ENCODE assay signal across 1 cellular context in the genomic region with DNA sequence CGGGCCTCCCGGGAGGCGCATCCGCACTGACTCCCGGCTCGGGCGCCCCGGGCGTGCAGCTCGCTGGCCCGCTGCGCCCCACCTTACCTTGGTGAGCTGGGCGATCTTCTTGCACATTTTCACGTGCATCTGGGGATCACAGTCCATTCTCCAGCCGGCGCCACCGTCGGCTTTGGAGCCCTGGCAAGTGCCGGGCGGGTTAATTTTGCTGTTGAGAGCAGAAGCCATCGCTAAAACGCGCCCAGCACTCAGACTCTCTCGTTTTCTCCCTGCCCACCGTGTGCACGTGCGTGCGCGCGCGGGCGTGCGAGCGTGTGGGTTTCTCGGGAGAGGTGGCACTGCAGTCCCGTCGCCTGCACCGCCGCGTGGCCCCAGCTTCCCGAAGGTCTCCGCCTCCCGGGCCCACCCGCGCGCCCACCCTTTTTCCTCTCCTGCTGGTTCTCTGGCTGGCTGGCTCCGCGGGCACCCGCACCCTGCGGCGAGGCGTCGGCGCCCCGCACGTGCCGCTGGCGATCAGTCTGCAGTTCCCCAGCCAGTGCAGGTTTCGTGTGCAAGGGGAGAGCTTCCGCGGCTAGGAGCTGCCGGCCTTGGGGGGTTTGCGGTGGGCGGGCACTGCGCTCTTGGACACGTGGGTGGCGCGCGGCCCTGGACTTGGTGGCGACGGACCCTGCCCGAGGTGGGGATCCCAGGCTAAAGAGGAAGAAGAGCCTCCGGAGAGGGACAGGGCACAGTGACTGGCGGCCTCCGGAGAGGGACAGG.
TF ChIP-seq lines count a peak whose summit lies in the region.

Gene FAM184B (minus strand): TSS at position 550 of the 759 bp plus-strand sequence. CDS start 322 bp downstream, at position 228.

TF ChIP-seq in WTC11, 78 proteins besides CTCF, POLR2A, EP300 and RAD21 (continued from another document and continues in another):
- TF ChIP-seq, protein P1, sequence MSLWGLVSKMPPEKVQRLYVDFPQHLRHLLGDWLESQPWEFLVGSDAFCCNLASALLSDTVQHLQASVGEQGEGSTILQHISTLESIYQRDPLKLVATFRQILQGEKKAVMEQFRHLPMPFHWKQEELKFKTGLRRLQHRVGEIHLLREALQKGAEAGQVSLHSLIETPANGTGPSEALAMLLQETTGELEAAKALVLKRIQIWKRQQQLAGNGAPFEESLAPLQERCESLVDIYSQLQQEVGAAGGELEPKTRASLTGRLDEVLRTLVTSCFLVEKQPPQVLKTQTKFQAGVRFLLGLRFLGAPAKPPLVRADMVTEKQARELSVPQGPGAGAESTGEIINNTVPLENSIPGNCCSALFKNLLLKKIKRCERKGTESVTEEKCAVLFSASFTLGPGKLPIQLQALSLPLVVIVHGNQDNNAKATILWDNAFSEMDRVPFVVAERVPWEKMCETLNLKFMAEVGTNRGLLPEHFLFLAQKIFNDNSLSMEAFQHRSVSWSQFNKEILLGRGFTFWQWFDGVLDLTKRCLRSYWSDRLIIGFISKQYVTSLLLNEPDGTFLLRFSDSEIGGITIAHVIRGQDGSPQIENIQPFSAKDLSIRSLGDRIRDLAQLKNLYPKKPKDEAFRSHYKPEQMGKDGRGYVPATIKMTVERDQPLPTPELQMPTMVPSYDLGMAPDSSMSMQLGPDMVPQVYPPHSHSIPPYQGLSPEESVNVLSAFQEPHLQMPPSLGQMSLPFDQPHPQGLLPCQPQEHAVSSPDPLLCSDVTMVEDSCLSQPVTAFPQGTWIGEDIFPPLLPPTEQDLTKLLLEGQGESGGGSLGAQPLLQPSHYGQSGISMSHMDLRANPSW (CRISPR knock-in tag; conservative IDR thresholded peaks at IDR 0.05; ENCODE audit: low read depth) = 0 out of 2 replicates have a peak, but pooled peaks have one; percentile 50
- TF ChIP-seq MYBL2 (CRISPR knock-in tag; IDR thresholded peaks at IDR 0.05) (peak; percentile 89), HMGA2 (CRISPR knock-in tag; IDR thresholded peaks at IDR 0.05) (no peak), NR3C1 (CRISPR knock-in tag; conservative IDR thresholded peaks at IDR 0.05; ENCODE audit: low read depth) (no peak), MXD4 (CRISPR knock-in tag; IDR thresholded peaks at IDR 0.05; ENCODE audit: borderline replicate concordance) (no peak), HMGXB4 (CRISPR knock-in tag; IDR thresholded peaks at IDR 0.05) (peak; percentile 79), ZBTB21 (CRISPR knock-in tag; IDR thresholded peaks at IDR 0.05; ENCODE audit: borderline replicate concordance) (peak; percentile 78; the same call in 1 of the 2 replicates), CREB1 (CRISPR knock-in tag; IDR thresholded peaks at IDR 0.05) (0 out of 2 replicates have a peak, but pooled peaks have one; percentile 30), IRF1 (CRISPR knock-in tag; IDR thresholded peaks at IDR 0.05) (peak; percentile 76), AFF4 (CRISPR knock-in tag; IDR thresholded peaks at IDR 0.05; ENCODE audit: borderline replicate concordance) (peak; percentile 32; the same call in 1 of the 2 replicates), ZNF219 (CRISPR knock-in tag; IDR thresholded peaks at IDR 0.05; ENCODE audit: borderline replicate concordance) (no peak), NFYB (CRISPR knock-in tag; conservative IDR thresholded peaks at IDR 0.05; ENCODE audit: low read depth) (0 out of 2 replicates have a peak, but pooled peaks have one; percentile 20), ZNF232 (CRISPR knock-in tag; IDR thresholded peaks at IDR 0.05) (0 out of 2 replicates have a peak, but pooled peaks have one; percentile 66), OVOL2 (CRISPR knock-in tag; IDR thresholded peaks at IDR 0.05; ENCODE audit: borderline replicate concordance) (no peak), NR2C2 (CRISPR knock-in tag; IDR thresholded peaks at IDR 0.05) (peak; percentile 57), NFE2L1 (CRISPR knock-in tag; IDR thresholded peaks at IDR 0.05) (peak; percentile 90), ETV6 (CRISPR knock-in tag; IDR thresholded peaks at IDR 0.05) (peak; percentile 76; the same call in 1 of the 2 replicates), CREM (CRISPR knock-in tag; IDR thresholded peaks at IDR 0.05) (peak; percentile 83; the same call in 1 of the 2 replicates), ZNF121 (CRISPR knock-in tag; IDR thresholded peaks at IDR 0.05) (peak; percentile 61; the same call in 1 of the 2 replicates), SP1 (CRISPR knock-in tag; conservative IDR thresholded peaks at IDR 0.05) (0 out of 2 replicates have a peak, but pooled peaks have one; percentile 23), SMAD4 (CRISPR knock-in tag; IDR thresholded peaks at IDR 0.05) (0 out of 2 replicates have a peak, but pooled peaks have one; percentile 79)
- TF ChIP-seq, protein P2, sequence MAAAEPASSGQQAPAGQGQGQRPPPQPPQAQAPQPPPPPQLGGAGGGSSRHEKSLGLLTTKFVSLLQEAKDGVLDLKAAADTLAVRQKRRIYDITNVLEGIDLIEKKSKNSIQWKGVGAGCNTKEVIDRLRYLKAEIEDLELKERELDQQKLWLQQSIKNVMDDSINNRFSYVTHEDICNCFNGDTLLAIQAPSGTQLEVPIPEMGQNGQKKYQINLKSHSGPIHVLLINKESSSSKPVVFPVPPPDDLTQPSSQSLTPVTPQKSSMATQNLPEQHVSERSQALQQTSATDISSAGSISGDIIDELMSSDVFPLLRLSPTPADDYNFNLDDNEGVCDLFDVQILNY (CRISPR knock-in tag; IDR thresholded peaks at IDR 0.05) = peak; percentile 75; the same call in 1 of the 2 replicates
- TF ChIP-seq, protein P3, sequence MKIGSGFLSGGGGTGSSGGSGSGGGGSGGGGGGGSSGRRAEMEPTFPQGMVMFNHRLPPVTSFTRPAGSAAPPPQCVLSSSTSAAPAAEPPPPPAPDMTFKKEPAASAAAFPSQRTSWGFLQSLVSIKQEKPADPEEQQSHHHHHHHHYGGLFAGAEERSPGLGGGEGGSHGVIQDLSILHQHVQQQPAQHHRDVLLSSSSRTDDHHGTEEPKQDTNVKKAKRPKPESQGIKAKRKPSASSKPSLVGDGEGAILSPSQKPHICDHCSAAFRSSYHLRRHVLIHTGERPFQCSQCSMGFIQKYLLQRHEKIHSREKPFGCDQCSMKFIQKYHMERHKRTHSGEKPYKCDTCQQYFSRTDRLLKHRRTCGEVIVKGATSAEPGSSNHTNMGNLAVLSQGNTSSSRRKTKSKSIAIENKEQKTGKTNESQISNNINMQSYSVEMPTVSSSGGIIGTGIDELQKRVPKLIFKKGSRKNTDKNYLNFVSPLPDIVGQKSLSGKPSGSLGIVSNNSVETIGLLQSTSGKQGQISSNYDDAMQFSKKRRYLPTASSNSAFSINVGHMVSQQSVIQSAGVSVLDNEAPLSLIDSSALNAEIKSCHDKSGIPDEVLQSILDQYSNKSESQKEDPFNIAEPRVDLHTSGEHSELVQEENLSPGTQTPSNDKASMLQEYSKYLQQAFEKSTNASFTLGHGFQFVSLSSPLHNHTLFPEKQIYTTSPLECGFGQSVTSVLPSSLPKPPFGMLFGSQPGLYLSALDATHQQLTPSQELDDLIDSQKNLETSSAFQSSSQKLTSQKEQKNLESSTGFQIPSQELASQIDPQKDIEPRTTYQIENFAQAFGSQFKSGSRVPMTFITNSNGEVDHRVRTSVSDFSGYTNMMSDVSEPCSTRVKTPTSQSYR (CRISPR knock-in tag; IDR thresholded peaks at IDR 0.05) = peak; percentile 76; the same call in 1 of the 2 replicates
- TF ChIP-seq, protein P4, sequence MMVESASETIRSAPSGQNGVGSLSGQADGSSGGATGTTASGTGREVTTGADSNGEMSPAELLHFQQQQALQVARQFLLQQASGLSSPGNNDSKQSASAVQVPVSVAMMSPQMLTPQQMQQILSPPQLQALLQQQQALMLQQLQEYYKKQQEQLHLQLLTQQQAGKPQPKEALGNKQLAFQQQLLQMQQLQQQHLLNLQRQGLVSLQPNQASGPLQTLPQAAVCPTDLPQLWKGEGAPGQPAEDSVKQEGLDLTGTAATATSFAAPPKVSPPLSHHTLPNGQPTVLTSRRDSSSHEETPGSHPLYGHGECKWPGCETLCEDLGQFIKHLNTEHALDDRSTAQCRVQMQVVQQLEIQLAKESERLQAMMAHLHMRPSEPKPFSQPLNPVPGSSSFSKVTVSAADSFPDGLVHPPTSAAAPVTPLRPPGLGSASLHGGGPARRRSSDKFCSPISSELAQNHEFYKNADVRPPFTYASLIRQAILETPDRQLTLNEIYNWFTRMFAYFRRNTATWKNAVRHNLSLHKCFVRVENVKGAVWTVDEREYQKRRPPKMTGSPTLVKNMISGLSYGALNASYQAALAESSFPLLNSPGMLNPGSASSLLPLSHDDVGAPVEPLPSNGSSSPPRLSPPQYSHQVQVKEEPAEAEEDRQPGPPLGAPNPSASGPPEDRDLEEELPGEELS (CRISPR knock-in tag; IDR thresholded peaks at IDR 0.05) = peak; percentile 81; the same call in 1 of the 2 replicates
- TF ChIP-seq, protein P5, sequence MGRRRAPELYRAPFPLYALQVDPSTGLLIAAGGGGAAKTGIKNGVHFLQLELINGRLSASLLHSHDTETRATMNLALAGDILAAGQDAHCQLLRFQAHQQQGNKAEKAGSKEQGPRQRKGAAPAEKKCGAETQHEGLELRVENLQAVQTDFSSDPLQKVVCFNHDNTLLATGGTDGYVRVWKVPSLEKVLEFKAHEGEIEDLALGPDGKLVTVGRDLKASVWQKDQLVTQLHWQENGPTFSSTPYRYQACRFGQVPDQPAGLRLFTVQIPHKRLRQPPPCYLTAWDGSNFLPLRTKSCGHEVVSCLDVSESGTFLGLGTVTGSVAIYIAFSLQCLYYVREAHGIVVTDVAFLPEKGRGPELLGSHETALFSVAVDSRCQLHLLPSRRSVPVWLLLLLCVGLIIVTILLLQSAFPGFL (CRISPR knock-in tag; IDR thresholded peaks at IDR 0.05; ENCODE audit: borderline replicate concordance) = peak; percentile 90; the same call in 1 of the 2 replicates
- TF ChIP-seq, protein P6, sequence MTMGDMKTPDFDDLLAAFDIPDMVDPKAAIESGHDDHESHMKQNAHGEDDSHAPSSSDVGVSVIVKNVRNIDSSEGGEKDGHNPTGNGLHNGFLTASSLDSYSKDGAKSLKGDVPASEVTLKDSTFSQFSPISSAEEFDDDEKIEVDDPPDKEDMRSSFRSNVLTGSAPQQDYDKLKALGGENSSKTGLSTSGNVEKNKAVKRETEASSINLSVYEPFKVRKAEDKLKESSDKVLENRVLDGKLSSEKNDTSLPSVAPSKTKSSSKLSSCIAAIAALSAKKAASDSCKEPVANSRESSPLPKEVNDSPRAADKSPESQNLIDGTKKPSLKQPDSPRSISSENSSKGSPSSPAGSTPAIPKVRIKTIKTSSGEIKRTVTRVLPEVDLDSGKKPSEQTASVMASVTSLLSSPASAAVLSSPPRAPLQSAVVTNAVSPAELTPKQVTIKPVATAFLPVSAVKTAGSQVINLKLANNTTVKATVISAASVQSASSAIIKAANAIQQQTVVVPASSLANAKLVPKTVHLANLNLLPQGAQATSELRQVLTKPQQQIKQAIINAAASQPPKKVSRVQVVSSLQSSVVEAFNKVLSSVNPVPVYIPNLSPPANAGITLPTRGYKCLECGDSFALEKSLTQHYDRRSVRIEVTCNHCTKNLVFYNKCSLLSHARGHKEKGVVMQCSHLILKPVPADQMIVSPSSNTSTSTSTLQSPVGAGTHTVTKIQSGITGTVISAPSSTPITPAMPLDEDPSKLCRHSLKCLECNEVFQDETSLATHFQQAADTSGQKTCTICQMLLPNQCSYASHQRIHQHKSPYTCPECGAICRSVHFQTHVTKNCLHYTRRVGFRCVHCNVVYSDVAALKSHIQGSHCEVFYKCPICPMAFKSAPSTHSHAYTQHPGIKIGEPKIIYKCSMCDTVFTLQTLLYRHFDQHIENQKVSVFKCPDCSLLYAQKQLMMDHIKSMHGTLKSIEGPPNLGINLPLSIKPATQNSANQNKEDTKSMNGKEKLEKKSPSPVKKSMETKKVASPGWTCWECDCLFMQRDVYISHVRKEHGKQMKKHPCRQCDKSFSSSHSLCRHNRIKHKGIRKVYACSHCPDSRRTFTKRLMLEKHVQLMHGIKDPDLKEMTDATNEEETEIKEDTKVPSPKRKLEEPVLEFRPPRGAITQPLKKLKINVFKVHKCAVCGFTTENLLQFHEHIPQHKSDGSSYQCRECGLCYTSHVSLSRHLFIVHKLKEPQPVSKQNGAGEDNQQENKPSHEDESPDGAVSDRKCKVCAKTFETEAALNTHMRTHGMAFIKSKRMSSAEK (CRISPR knock-in tag; IDR thresholded peaks at IDR 0.05; ENCODE audit: borderline replicate concordance) = no peak
